1 cellular context compared by ENCODE assay signal in genomic region chr20:41672282-41672681, GRCh38.
TF ChIP-seq lines count a peak whose summit lies in the region.

No MANE protein-coding gene starts in this region.

TF ChIP-seq in K562, 482 proteins besides CTCF, POLR2A, EP300 and RAD21:
- no peak for TF ChIP-seq ZBTB5 (IDR thresholded peaks at IDR 0.05)
- TF ChIP-seq ZNF512 (tag; IDR thresholded peaks at IDR 0.05), result no peak
- TF ChIP-seq FOSL1 (tag; conservative IDR thresholded peaks at IDR 0.05), result no peak
- TF ChIP-seq CREBBP (IDR thresholded peaks at IDR 0.05; ENCODE audit: low read depth, low read length), result no peak
